In genomic region chr12:49537709-49538601, GRCh38 we compare ENCODE assay signal across 8 cellular contexts. TPM values are rescaled to one million over a fixed set of nuclear protein-coding genes. Genes with fewer than 3 reads are reported as not detected.
A peak's percentile ranks its signal among the peaks of the same experiment; 100 is the strongest.
DNase-seq lines count a peak whose midpoint lies in the region; ATAC-seq and TF ChIP-seq lines count a peak whose summit lies in the region.

No MANE protein-coding gene starts in this region.

- H3K36me3 Mint-ChIP-seq in activated CD4-positive, alpha-beta T cell treated with anti-CD3 and anti-CD28 coated beads, Interleukin-2, amount 10 ng/mL, durations not matched to agents 24 days and 14 days (ENCODE audit: low read depth) = no peaks in the 10 kb centered on the region
- no peaks in the 10 kb centered on the region for H3K36me3 Mint-ChIP-seq in neural crest cell (ENCODE audit: low read depth)

- peak overlapping the region; percentile 51 to 71 (median 58) for H3K4me3 ChIP-seq in BLaER1 treated with 17β-estradiol and CSF1 and Interleukin-3, amounts not matched to agents 10 nM and 100 nM
- peak overlapping the region; percentile 57 for H3K4me3 ChIP-seq in HUES48 (ENCODE audit: low read depth, low read length)

- no peaks in the 10 kb centered on the region for H3K36me3 ChIP-seq in BLaER1 treated with 17β-estradiol and CSF1 and Interleukin-3, amounts not matched to agents 10 nM and 100 nM
- no peaks in the 10 kb centered on the region for H3K36me3 ChIP-seq in HUES48 (ENCODE audit: control insufficient read depth, insufficient read depth, low read length)

- intact Hi-C loops in activated CD4-positive, alpha-beta T cell treated with anti-CD3 and anti-CD28 coated beads, Interleukin-2, amount 10 ng/mL, durations not matched to agents 24 days and 14 days (cut with micrococcal nuclease) = no loop called here

- DNase-seq in activated CD4-positive, alpha-beta T cell treated with anti-CD3 and anti-CD28 coated beads, Interleukin-2, amount 10 ng/mL, durations not matched to agents 24 days and 14 days = peak; percentile 80
- DNase-seq in erythroblast (lab: John Stamatoyannopoulos, UW) (peak; percentile 37 to 40), neural crest cell (ENCODE audit: low read depth, low spot score) (no peak), dermis blood vessel endothelial cell (no peak), A172 (ENCODE audit: low spot score) (no peak)

- H3K27ac ChIP-seq in BLaER1 treated with 17β-estradiol and CSF1 and Interleukin-3, amounts not matched to agents 10 nM and 100 nM = no peak overlapping the region
- no peak overlapping the region for H3K27ac ChIP-seq in HUES48 (ENCODE audit: low read depth, low read length)

- H3K27me3 Mint-ChIP-seq in activated CD4-positive, alpha-beta T cell treated with anti-CD3 and anti-CD28 coated beads, Interleukin-2, amount 10 ng/mL, durations not matched to agents 24 days and 14 days = peaks cover 51% of the 10 kb centered on the region
- H3K27me3 Mint-ChIP-seq in neural crest cell (ENCODE audit: low read depth) = peaks cover 85% of the 10 kb centered on the region

- H3K27ac Mint-ChIP-seq in activated CD4-positive, alpha-beta T cell treated with anti-CD3 and anti-CD28 coated beads, Interleukin-2, amount 10 ng/mL, durations not matched to agents 24 days and 14 days = no peak overlapping the region
- no peak overlapping the region for H3K27ac Mint-ChIP-seq in neural crest cell (ENCODE audit: unreplicated experiment)

- H3K9me3 ChIP-seq in BLaER1 treated with 17β-estradiol and CSF1 and Interleukin-3, amounts not matched to agents 10 nM and 100 nM (replicated peaks in 1 of 11) = no peaks in the 10 kb centered on the region
- no peaks in the 10 kb centered on the region for H3K9me3 ChIP-seq in HUES48 (ENCODE audit: control insufficient read depth, insufficient read depth, low read length)

- peak overlapping the region in 9 of 11 experiments; percentile 13 to 66 (median 49); a peak in 16 of 22 replicates for H3K9ac ChIP-seq in BLaER1 treated with 17β-estradiol and CSF1 and Interleukin-3, amounts not matched to agents 10 nM and 100 nM
- no peak overlapping the region for H3K9ac ChIP-seq in HUES48 (ENCODE audit: low read depth, low read length)

- TF ChIP-seq CTCF in neural crest cell (conservative IDR thresholded peaks at IDR 0.05) = peak; percentile 33

- peaks cover 19% of the 10 kb centered on the region for H3K4me1 Mint-ChIP-seq in activated CD4-positive, alpha-beta T cell treated with anti-CD3 and anti-CD28 coated beads, Interleukin-2, amount 10 ng/mL, durations not matched to agents 24 days and 14 days
- H3K4me1 Mint-ChIP-seq in neural crest cell = peaks cover 5% of the 10 kb centered on the region

- H3K4me2 ChIP-seq in BLaER1 treated with 17β-estradiol and CSF1 and Interleukin-3, amounts not matched to agents 10 nM and 100 nM = peak overlapping the region; percentile 76 to 100 (median 94)

- H3K4me1 ChIP-seq in BLaER1 treated with 17β-estradiol and CSF1 and Interleukin-3, amounts not matched to agents 10 nM and 100 nM = peaks cover 24 to 54% (median 45%) of the 10 kb centered on the region in 10 experiments; a peak in 19 of 20 replicates
- H3K4me1 ChIP-seq in HUES48 (ENCODE audit: control insufficient read depth, insufficient read depth, low read length) = peaks cover 8% of the 10 kb centered on the region

- H3K4me3 Mint-ChIP-seq in activated CD4-positive, alpha-beta T cell treated with anti-CD3 and anti-CD28 coated beads, Interleukin-2, amount 10 ng/mL, durations not matched to agents 24 days and 14 days = peak overlapping the region; percentile 81
- H3K4me3 Mint-ChIP-seq in neural crest cell = peak overlapping the region; percentile 79

- peaks cover 0 to 66% (median 38%) of the 10 kb centered on the region in 11 experiments; a peak in 18 of 22 replicates for H4K20me1 ChIP-seq in BLaER1 treated with 17β-estradiol and CSF1 and Interleukin-3, amounts not matched to agents 10 nM and 100 nM

- ATAC-seq in HG02970 (IDR thresholded peaks at IDR 0.05; ENCODE audit: low FRiP score, unreplicated experiment) = no peak

- no peaks in the 10 kb centered on the region for H3K9me3 Mint-ChIP-seq in activated CD4-positive, alpha-beta T cell treated with anti-CD3 and anti-CD28 coated beads, Interleukin-2, amount 10 ng/mL, durations not matched to agents 24 days and 14 days
- H3K9me3 Mint-ChIP-seq in neural crest cell = no peaks in the 10 kb centered on the region

- H3K27me3 ChIP-seq in BLaER1 treated with 17β-estradiol and CSF1 and Interleukin-3, amounts not matched to agents 10 nM and 100 nM = peaks cover 72 to 97% (median 82%) of the 10 kb centered on the region in 11 experiments
- H3K27me3 ChIP-seq in HUES48 (ENCODE audit: control insufficient read depth, insufficient read depth, low read length) = peaks cover 83% of the 10 kb centered on the region

- no peak for TF ChIP-seq POLR2A in erythroblast (IDR thresholded peaks at IDR 0.05; ENCODE audit: low read length)

RNA-seq across cellular contexts. Expression of gene KCNH3, which starts 0.9 kb away (rescaled TPM):
- 1.5 and 2.1 TPM in 2 replicates for total RNA-seq in activated CD4-positive, alpha-beta T cell treated with anti-CD3 and anti-CD28 coated beads, Interleukin-2, amount 10 ng/mL, durations not matched to agents 24 days and 14 days
- total RNA-seq in neural crest cell (0.16 and 0.34 TPM in 2 replicates), dermis blood vessel endothelial cell (0.09 TPM in 1 of 2 replicates, not detected in the other)
- total RNA-seq in A172 (2014; rRNA removed; shearing (Covaris generic)) = 5.4 and 7.1 TPM in 2 replicates

RNA-seq across cellular contexts. Expression of gene MCRS1, which starts 30.0 kb away (rescaled TPM):
- 71.4 and 79.6 TPM in 2 replicates for total RNA-seq in activated CD4-positive, alpha-beta T cell treated with anti-CD3 and anti-CD28 coated beads, Interleukin-2, amount 10 ng/mL, durations not matched to agents 24 days and 14 days
- total RNA-seq in neural crest cell (89.6 and 95.3 TPM in 2 replicates), dermis blood vessel endothelial cell (58.5 and 73.9 TPM in 2 replicates)
- 66.5 and 79.5 TPM in 2 replicates for total RNA-seq in A172 (2014; rRNA removed; shearing (Covaris generic))

Comparison
In these comparisons a context has a peak if more than half of its experiments do, and no peak if none do; other contexts are left out.
1. DNase-seq: peak in activated CD4-positive, alpha-beta T cell treated with anti-CD3 and anti-CD28 coated beads, Interleukin-2, amount 10 ng/mL, durations not matched to agents 24 days and 14 days (single experiment) and erythroblast (2 of 2); none in neural crest cell (single experiment), dermis blood vessel endothelial cell (single experiment) and A172 (single experiment).